9 cellular contexts compared by ENCODE assay signal in the genomic region with DNA sequence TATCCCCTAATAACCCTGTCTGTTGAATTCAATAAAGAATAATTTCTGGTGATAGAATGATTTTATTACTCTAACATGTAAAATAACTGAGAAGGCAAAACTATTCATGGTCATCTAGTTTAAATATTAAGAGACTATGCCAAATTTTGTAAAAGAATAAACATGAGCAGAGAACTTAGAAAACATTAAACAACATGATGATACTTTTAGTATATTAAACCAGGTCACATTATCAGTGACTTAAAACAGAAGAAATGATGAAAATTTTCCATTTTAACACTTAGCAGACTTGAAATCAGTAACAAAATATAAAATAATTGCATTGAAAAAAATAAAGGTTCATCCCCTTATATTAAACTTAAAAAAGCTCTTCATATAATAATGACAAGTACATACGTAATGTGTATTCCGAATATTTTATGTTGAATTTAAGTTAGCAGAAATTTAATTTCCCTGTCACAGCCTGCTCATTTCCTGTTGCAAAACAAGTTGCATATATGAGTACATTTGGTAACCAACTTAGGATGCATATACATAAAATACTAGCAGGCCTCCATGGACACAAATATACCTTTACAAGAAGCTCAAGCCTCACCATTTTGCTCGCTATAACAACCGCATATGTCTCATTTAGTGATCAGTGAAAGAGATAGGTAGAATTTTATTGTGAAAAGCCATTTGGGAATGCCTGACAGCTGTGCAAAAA. TPM values are rescaled to one million over a fixed set of nuclear protein-coding genes. Genes with fewer than 3 reads are reported as not detected.
DNase-seq lines count a peak whose midpoint lies in the region; ATAC-seq and TF ChIP-seq lines count a peak whose summit lies in the region.
"Had no signal": no experiment of that assay in that cellular context is flagged by ENCODE, and none has a peak within 500 bp of the region (broad histone marks: within the 10 kb centered on the region; RNA-seq: fewer than 3 reads in every experiment).

No MANE protein-coding gene starts in this region.

- peaks cover 6% of the 10 kb centered on the region for H3K4me1 Mint-ChIP-seq in endothelial cell (ENCODE audit: unreplicated experiment)
- H3K4me1 Mint-ChIP-seq in progenitor cell of endocrine pancreas (ENCODE audit: low read depth): peaks cover 10% of the 10 kb centered on the region

- H3K27ac Mint-ChIP-seq in endothelial cell (ENCODE audit: unreplicated experiment) (peak overlapping the region; percentile 64), progenitor cell of endocrine pancreas (peak overlapping the region; percentile 34)

- H3K36me3 Mint-ChIP-seq in endothelial cell (ENCODE audit: low read depth, unreplicated experiment) (no peaks in the 10 kb centered on the region), progenitor cell of endocrine pancreas (ENCODE audit: insufficient read depth) (no peaks in the 10 kb centered on the region)

- DNase-seq in GF-D8 (lab: John Stamatoyannopoulos, UW) (peak; percentile 61), NOMO-1 treated with DMSO at 0.1 percent for 48 hours (lab: John Stamatoyannopoulos, UW; ENCODE audit: unreplicated experiment) (peak; percentile 47), endothelial cell (ENCODE audit: low spot score) (no peak), progenitor cell of endocrine pancreas (ENCODE audit: low spot score, unreplicated experiment) (no peak), GM03348 (ENCODE audit: low spot score) (no peak), amygdala (lab: John Stamatoyannopoulos, UW) (no peak)
- DNase-seq: NCI-H2081 had no signal

- H3K27me3 Mint-ChIP-seq in endothelial cell (ENCODE audit: unreplicated experiment) (no peaks in the 10 kb centered on the region), progenitor cell of endocrine pancreas (no peaks in the 10 kb centered on the region)

- TF ChIP-seq CTCF in endothelial cell (IDR thresholded peaks at IDR 0.05; ENCODE audit: unreplicated experiment) (no peak), progenitor cell of endocrine pancreas (IDR thresholded peaks at IDR 0.05; ENCODE audit: unreplicated experiment) (no peak)

- no peaks in the 10 kb centered on the region for H3K9me3 Mint-ChIP-seq in endothelial cell (ENCODE audit: unreplicated experiment)
- no peaks in the 10 kb centered on the region for H3K9me3 Mint-ChIP-seq in progenitor cell of endocrine pancreas (ENCODE audit: low read depth)

- H3K4me3 Mint-ChIP-seq in endothelial cell (ENCODE audit: unreplicated experiment) (no peak overlapping the region), progenitor cell of endocrine pancreas (ENCODE audit: low read depth) (no peak overlapping the region)

- ATAC-seq in HG03439 (IDR thresholded peaks at IDR 0.05; ENCODE audit: unreplicated experiment) (no peak), GM19035 (IDR thresholded peaks at IDR 0.05; ENCODE audit: unreplicated experiment) (no peak)

RNA-seq across cellular contexts. Expression of a gene that starts 40.6 kb away (rescaled TPM):
- total RNA-seq in endothelial cell (ENCODE audit: unreplicated experiment): 19.3 TPM
- 17.7 and 18.7 TPM in 2 replicates for total RNA-seq in progenitor cell of endocrine pancreas

Comparison
In these comparisons a context has a peak if more than half of its experiments do, and no peak if none do; other contexts are left out.
1. DNase-seq: peak in GF-D8 (single experiment) and NOMO-1 treated with DMSO at 0.1 percent for 48 hours (single experiment); none in endothelial cell (single experiment), progenitor cell of endocrine pancreas (single experiment), GM03348 (single experiment) and amygdala (0 of 56).